1 cellular context compared by ENCODE assay signal in genomic region chr22:33006220-33006954, GRCh38.
TF ChIP-seq lines count a peak whose summit lies in the region.

No MANE protein-coding gene starts in this region.

TF ChIP-seq in HepG2, 621 proteins besides CTCF, POLR2A, EP300 and RAD21 (continued from another document and continues in another):
- TF ChIP-seq, protein P1, sequence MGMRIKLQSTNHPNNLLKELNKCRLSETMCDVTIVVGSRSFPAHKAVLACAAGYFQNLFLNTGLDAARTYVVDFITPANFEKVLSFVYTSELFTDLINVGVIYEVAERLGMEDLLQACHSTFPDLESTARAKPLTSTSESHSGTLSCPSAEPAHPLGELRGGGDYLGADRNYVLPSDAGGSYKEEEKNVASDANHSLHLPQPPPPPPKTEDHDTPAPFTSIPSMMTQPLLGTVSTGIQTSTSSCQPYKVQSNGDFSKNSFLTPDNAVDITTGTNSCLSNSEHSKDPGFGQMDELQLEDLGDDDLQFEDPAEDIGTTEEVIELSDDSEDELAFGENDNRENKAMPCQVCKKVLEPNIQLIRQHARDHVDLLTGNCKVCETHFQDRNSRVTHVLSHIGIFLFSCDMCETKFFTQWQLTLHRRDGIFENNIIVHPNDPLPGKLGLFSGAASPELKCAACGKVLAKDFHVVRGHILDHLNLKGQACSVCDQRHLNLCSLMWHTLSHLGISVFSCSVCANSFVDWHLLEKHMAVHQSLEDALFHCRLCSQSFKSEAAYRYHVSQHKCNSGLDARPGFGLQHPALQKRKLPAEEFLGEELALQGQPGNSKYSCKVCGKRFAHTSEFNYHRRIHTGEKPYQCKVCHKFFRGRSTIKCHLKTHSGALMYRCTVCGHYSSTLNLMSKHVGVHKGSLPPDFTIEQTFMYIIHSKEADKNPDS (CRISPR knock-in tag; IDR thresholded peaks at IDR 0.05): no peak; the same call in 1 of the 2 replicates
- peak; percentile 71 for TF ChIP-seq ZBTB34 (CRISPR knock-in tag; IDR thresholded peaks at IDR 0.05)
- no peak for TF ChIP-seq ZFP90 (CRISPR knock-in tag; IDR thresholded peaks at IDR 0.05; ENCODE audit: borderline replicate concordance)
- no peak for TF ChIP-seq ELK4 (CRISPR knock-in tag; IDR thresholded peaks at IDR 0.05; ENCODE audit: borderline replicate concordance)
- TF ChIP-seq HOXA5 (CRISPR knock-in tag; IDR thresholded peaks at IDR 0.05): no peak
- TF ChIP-seq, protein P2, sequence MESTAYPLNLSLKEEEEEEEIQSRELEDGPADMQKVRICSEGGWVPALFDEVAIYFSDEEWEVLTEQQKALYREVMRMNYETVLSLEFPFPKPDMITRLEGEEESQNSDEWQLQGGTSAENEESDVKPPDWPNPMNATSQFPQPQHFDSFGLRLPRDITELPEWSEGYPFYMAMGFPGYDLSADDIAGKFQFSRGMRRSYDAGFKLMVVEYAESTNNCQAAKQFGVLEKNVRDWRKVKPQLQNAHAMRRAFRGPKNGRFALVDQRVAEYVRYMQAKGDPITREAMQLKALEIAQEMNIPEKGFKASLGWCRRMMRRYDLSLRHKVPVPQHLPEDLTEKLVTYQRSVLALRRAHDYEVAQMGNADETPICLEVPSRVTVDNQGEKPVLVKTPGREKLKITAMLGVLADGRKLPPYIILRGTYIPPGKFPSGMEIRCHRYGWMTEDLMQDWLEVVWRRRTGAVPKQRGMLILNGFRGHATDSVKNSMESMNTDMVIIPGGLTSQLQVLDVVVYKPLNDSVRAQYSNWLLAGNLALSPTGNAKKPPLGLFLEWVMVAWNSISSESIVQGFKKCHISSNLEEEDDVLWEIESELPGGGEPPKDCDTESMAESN (CRISPR knock-in tag; conservative IDR thresholded peaks at IDR 0.05): no peak
- no peak for TF ChIP-seq ZNF317 (CRISPR knock-in tag; IDR thresholded peaks at IDR 0.05)
- TF ChIP-seq RERE (CRISPR knock-in tag; IDR thresholded peaks at IDR 0.05; ENCODE audit: low read depth): 0 out of 2 replicates have a peak, but pooled peaks have one; percentile 25
- peak; percentile 88; the same call in 1 of the 2 replicates for TF ChIP-seq AHDC1 (CRISPR knock-in tag; IDR thresholded peaks at IDR 0.05; ENCODE audit: borderline replicate concordance)
- peak; percentile 37; the same call in 1 of the 2 replicates for TF ChIP-seq UBTF (CRISPR knock-in tag; IDR thresholded peaks at IDR 0.05)
- TF ChIP-seq HNRNPK (IDR thresholded peaks at IDR 0.05; ENCODE audit: low read depth, low read length, poor library complexity, severe bottlenecking): no peak
- no peak for TF ChIP-seq ATRX (CRISPR knock-in tag; IDR thresholded peaks at IDR 0.05; ENCODE audit: borderline replicate concordance)
- TF ChIP-seq FOXP1 (IDR thresholded peaks at IDR 0.05): no peak
- peak; percentile 68 for TF ChIP-seq FOXP1 (CRISPR knock-in tag; IDR thresholded peaks at IDR 0.05)
- no peak for TF ChIP-seq ZNF616 (CRISPR knock-in tag; IDR thresholded peaks at IDR 0.05; ENCODE audit: low read depth)
- TF ChIP-seq, protein P3, sequence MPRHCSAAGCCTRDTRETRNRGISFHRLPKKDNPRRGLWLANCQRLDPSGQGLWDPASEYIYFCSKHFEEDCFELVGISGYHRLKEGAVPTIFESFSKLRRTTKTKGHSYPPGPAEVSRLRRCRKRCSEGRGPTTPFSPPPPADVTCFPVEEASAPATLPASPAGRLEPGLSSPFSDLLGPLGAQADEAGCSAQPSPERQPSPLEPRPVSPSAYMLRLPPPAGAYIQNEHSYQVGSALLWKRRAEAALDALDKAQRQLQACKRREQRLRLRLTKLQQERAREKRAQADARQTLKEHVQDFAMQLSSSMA (CRISPR knock-in tag; IDR thresholded peaks at IDR 0.05): no peak
- peak; percentile 48; the same call in 1 of the 2 replicates for TF ChIP-seq HOXA3 (CRISPR knock-in tag; IDR thresholded peaks at IDR 0.05)
- peak; percentile 52; the same call in 1 of the 2 replicates for TF ChIP-seq ZNF441 (CRISPR knock-in tag; IDR thresholded peaks at IDR 0.05; ENCODE audit: borderline replicate concordance)
- no peak for TF ChIP-seq ZNF546 (CRISPR knock-in tag; conservative IDR thresholded peaks at IDR 0.05)
- no peak for TF ChIP-seq RFX1 (IDR thresholded peaks at IDR 0.05)
- TF ChIP-seq IKZF4 (CRISPR knock-in tag; IDR thresholded peaks at IDR 0.05; ENCODE audit: borderline replicate concordance, low read depth, not compliant biosample characterization): no peak
- TF ChIP-seq, protein P4, sequence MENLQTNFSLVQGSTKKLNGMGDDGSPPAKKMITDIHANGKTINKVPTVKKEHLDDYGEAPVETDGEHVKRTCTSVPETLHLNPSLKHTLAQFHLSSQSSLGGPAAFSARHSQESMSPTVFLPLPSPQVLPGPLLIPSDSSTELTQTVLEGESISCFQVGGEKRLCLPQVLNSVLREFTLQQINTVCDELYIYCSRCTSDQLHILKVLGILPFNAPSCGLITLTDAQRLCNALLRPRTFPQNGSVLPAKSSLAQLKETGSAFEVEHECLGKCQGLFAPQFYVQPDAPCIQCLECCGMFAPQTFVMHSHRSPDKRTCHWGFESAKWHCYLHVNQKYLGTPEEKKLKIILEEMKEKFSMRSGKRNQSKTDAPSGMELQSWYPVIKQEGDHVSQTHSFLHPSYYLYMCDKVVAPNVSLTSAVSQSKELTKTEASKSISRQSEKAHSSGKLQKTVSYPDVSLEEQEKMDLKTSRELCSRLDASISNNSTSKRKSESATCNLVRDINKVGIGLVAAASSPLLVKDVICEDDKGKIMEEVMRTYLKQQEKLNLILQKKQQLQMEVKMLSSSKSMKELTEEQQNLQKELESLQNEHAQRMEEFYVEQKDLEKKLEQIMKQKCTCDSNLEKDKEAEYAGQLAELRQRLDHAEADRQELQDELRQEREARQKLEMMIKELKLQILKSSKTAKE (CRISPR knock-in tag; IDR thresholded peaks at IDR 0.05; ENCODE audit: borderline replicate concordance): no peak
- TF ChIP-seq HNRNPL (IDR thresholded peaks at IDR 0.05; ENCODE audit: low read depth, low read length): no peak
- TF ChIP-seq GZF1 (CRISPR knock-in tag; IDR thresholded peaks at IDR 0.05): no peak
- TF ChIP-seq BCL6 (CRISPR knock-in tag; IDR thresholded peaks at IDR 0.05): peak; percentile 65
- peak; percentile 100 for TF ChIP-seq SALL1 (CRISPR knock-in tag; IDR thresholded peaks at IDR 0.05)
- TF ChIP-seq NR3C1 (CRISPR knock-in tag; IDR thresholded peaks at IDR 0.05): no peak
- TF ChIP-seq TBL1XR1 (IDR thresholded peaks at IDR 0.05; ENCODE audit: borderline replicate concordance, low read length, partially characterized antibody): no peak
- TF ChIP-seq HNF4A (CRISPR knock-in tag; IDR thresholded peaks at IDR 0.05): peak; percentile 83
- 0 out of 2 replicates have a peak, but pooled peaks have one; percentile 51 for TF ChIP-seq ZBTB3 (CRISPR knock-in tag; IDR thresholded peaks at IDR 0.05; ENCODE audit: borderline replicate concordance, low read depth)
- no peak for TF ChIP-seq ZNF629 (CRISPR knock-in tag; conservative IDR thresholded peaks at IDR 0.05)
- TF ChIP-seq MED1 (CRISPR knock-in tag; IDR thresholded peaks at IDR 0.05): peak; percentile 55
- TF ChIP-seq NONO (IDR thresholded peaks at IDR 0.05): no peak
- TF ChIP-seq NONO (CRISPR knock-in tag; conservative IDR thresholded peaks at IDR 0.05): peak; percentile 60
- TF ChIP-seq SMAD9 (CRISPR knock-in tag; IDR thresholded peaks at IDR 0.05): no peak
